ENCODE assay signal across 13 cellular contexts in genomic region chrX:30283456-30284200, GRCh38. TPM values are rescaled to one million over a fixed set of nuclear protein-coding genes. Genes with fewer than 3 reads are reported as not detected.
DNase-seq lines count a peak whose midpoint lies in the region; FAIRE-seq and TF ChIP-seq lines count a peak whose summit lies in the region.
"Had no signal": no experiment of that assay in that cellular context is flagged by ENCODE, and none has a peak within 500 bp of the region (broad histone marks: within the 10 kb centered on the region; RNA-seq: fewer than 3 reads in every experiment).

No MANE protein-coding gene starts in this region.

- H3K27ac ChIP-seq in adrenal gland: peak overlapping the region; percentile 30 to 77 (median 74)
- peak overlapping the region; percentile 44 for H3K27ac ChIP-seq in keratinocyte (ENCODE audit: control insufficient read depth, insufficient read depth, low read length)
- H3K27ac ChIP-seq: upper lobe of left lung had no signal

- H3K36me3 ChIP-seq in adrenal gland (replicated peaks in 1 of 2): no peaks in the 10 kb centered on the region
- H3K36me3 ChIP-seq in keratinocyte (ENCODE audit: control insufficient read depth in 2 of 2, extremely low read depth in 1 of 2, insufficient read depth in 2 of 2, low read length in 2 of 2): no peaks in the 10 kb centered on the region
- H3K36me3 ChIP-seq: HAP-1, upper lobe of left lung had no signal

- H3K27me3 Mint-ChIP-seq in progenitor cell of endocrine pancreas: no peaks in the 10 kb centered on the region
- H3K27me3 Mint-ChIP-seq in activated T-helper 1 cell treated with anti-CD3 and anti-CD28 coated beads, Interleukin-12 subunit alpha, Interleukin-12 subunit beta, Interleukin-2, Interleukin-4 antibody, amounts not matched to agents 30 ng/mL and 10 ng/mL and 1 ng/mL, durations not matched to agents 14 hours and 24 hours and 36 hours (ENCODE audit: insufficient read depth): no peaks in the 10 kb centered on the region

- H3K36me3 Mint-ChIP-seq in progenitor cell of endocrine pancreas (ENCODE audit: insufficient read depth): no peaks in the 10 kb centered on the region
- H3K36me3 Mint-ChIP-seq in activated T-helper 1 cell treated with anti-CD3 and anti-CD28 coated beads, Interleukin-12 subunit alpha, Interleukin-12 subunit beta, Interleukin-2, Interleukin-4 antibody, amounts not matched to agents 30 ng/mL and 10 ng/mL and 1 ng/mL, durations not matched to agents 14 hours and 24 hours and 36 hours (ENCODE audit: low read depth): no peaks in the 10 kb centered on the region

- WGBS in adrenal gland, 4 donors: 52 to 68% (median 58%) methylated on average over 3 of the region's 3 CpGs

- H2AFZ ChIP-seq in keratinocyte (ENCODE audit: control insufficient read depth, low read length): no peak overlapping the region

- dilution Hi-C loops in keratinocyte (cut with MboI; ENCODE audit: extremely low pct_ligation_motif_present, low sequenced_read_pairs): no loop called here

- H3K4me2 ChIP-seq in keratinocyte (ENCODE audit: control insufficient read depth, extremely low read depth, insufficient read depth, low read depth, low read length): no peak overlapping the region

- H3K9me3 ChIP-seq in adrenal gland (replicated peaks in 1 of 3) (no peaks in the 10 kb centered on the region), keratinocyte (ENCODE audit: control insufficient read depth, low read depth, low read length) (no peaks in the 10 kb centered on the region)
- H3K9me3 ChIP-seq: HAP-1, upper lobe of left lung had no signal

- H3K4me3 ChIP-seq in AG10803 (ENCODE audit: low read length) (no peak overlapping the region), adrenal gland (no peak overlapping the region), keratinocyte (ENCODE audit: control insufficient read depth in 2 of 3, extremely low read depth in 1 of 3, insufficient read depth in 2 of 3, low read depth in 1 of 3, low read length in 3 of 3) (no peak overlapping the region)
- H3K4me3 ChIP-seq: HAP-1, upper lobe of left lung had no signal

- H3K9me1 ChIP-seq in keratinocyte (ENCODE audit: control insufficient read depth, extremely low read depth, insufficient read depth, low read length): no peaks in the 10 kb centered on the region

- TF ChIP-seq POLR2A in adrenal gland (IDR thresholded peaks at IDR 0.05): peak in 1 of 2 donors; percentile 23

- intact Hi-C loops in adrenal gland (cut with DNase I): no loop called here
- intact Hi-C loops in activated T-helper 1 cell treated with anti-CD3 and anti-CD28 coated beads, Interleukin-12 subunit alpha, Interleukin-12 subunit beta, Interleukin-2, Interleukin-4 antibody, amounts not matched to agents 30 ng/mL and 10 ng/mL and 1 ng/mL, durations not matched to agents 14 hours and 24 hours and 36 hours (cut with micrococcal nuclease): no loop called here

- H3K4me1 ChIP-seq in adrenal gland (replicated peaks in 1 of 2) (peaks cover 7% of the 10 kb centered on the region in 2 donors), keratinocyte (ENCODE audit: control insufficient read depth, extremely low read depth, insufficient read depth, low read length) (peaks cover 5% of the 10 kb centered on the region)
- H3K4me1 ChIP-seq: HAP-1, upper lobe of left lung had no signal

- H3K4me1 Mint-ChIP-seq in progenitor cell of endocrine pancreas (ENCODE audit: low read depth): peaks cover 8% of the 10 kb centered on the region
- H3K4me1 Mint-ChIP-seq in activated T-helper 1 cell treated with anti-CD3 and anti-CD28 coated beads, Interleukin-12 subunit alpha, Interleukin-12 subunit beta, Interleukin-2, Interleukin-4 antibody, amounts not matched to agents 30 ng/mL and 10 ng/mL and 1 ng/mL, durations not matched to agents 14 hours and 24 hours and 36 hours (ENCODE audit: low read depth): no peaks in the 10 kb centered on the region

- FAIRE-seq in keratinocyte (lab: Jason Lieb, UNC): peak; percentile 58
- FAIRE-seq: endometrium, small intestine had no signal

- peak; percentile 82 for DNase-seq in AG10803 (ENCODE audit: low read depth)
- peak; percentile 72 for DNase-seq in HS-5 (ENCODE audit: low read depth)
- peak; percentile 26 to 64 (median 41) for DNase-seq in adrenal gland
- peak; percentile 32 for DNase-seq in keratinocyte (ENCODE audit: low read depth, low spot score)
- DNase-seq in progenitor cell of endocrine pancreas (ENCODE audit: low spot score, unreplicated experiment): no peak
- DNase-seq in activated CD8-positive, alpha-beta memory T cell treated with anti-CD3 and anti-CD28 coated beads, Interleukin-2, amount 50 U/mL, for 48 hours: no peak
- no peak for DNase-seq in activated T-helper 1 cell treated with anti-CD3 and anti-CD28 coated beads, Interleukin-12 subunit alpha, Interleukin-12 subunit beta, Interleukin-2, Interleukin-4 antibody, amounts not matched to agents 30 ng/mL and 10 ng/mL and 1 ng/mL, durations not matched to agents 14 hours and 24 hours and 36 hours (ENCODE audit: low spot score)
- no peak for DNase-seq in stimulated activated CD4-positive, alpha-beta T cell treated with anti-CD3 and anti-CD28 coated beads, Interleukin-4, amount 100 ng/mL, for 1 hour
- DNase-seq: activated CD4-positive, alpha-beta T cell treated with anti-CD3 and anti-CD28 coated beads, Interleukin-2, amount 50 U/mL, for 1 hour; small intestine; upper lobe of left lung had no signal

- H4K20me1 ChIP-seq in keratinocyte (ENCODE audit: control insufficient read depth, extremely low read depth, insufficient read depth, low read length): no peaks in the 10 kb centered on the region

- no peak for TF ChIP-seq CTCF in AG10803 (conservative IDR thresholded peaks at IDR 0.05; ENCODE audit: low read length)
- no peak for TF ChIP-seq CTCF in adrenal gland (IDR thresholded peaks at IDR 0.05)
- no peak for TF ChIP-seq CTCF in keratinocyte (optimal IDR thresholded peaks at IDR 0.05 in 1 of 3, IDR thresholded peaks at IDR 0.05 in 1 of 3, conservative IDR thresholded peaks at IDR 0.05 in 1 of 3; ENCODE audit: extremely low read depth in 1 of 3, insufficient read depth in 2 of 3, low read length in 3 of 3)
- TF ChIP-seq CTCF in progenitor cell of endocrine pancreas (IDR thresholded peaks at IDR 0.05; ENCODE audit: unreplicated experiment): no peak

- H3K27ac Mint-ChIP-seq in progenitor cell of endocrine pancreas: no peak overlapping the region
- no peak overlapping the region for H3K27ac Mint-ChIP-seq in activated T-helper 1 cell treated with anti-CD3 and anti-CD28 coated beads, Interleukin-12 subunit alpha, Interleukin-12 subunit beta, Interleukin-2, Interleukin-4 antibody, amounts not matched to agents 30 ng/mL and 10 ng/mL and 1 ng/mL, durations not matched to agents 14 hours and 24 hours and 36 hours

- H3K79me2 ChIP-seq in keratinocyte (ENCODE audit: control insufficient read depth, insufficient read depth, low read length): no peaks in the 10 kb centered on the region

- H3K27me3 ChIP-seq in adrenal gland: no peaks in the 10 kb centered on the region
- no peaks in the 10 kb centered on the region for H3K27me3 ChIP-seq in keratinocyte (ENCODE audit: control insufficient read depth, extremely low read depth, insufficient read depth, low read length)
- H3K27me3 ChIP-seq: upper lobe of left lung had no signal

- H3K4me3 Mint-ChIP-seq in progenitor cell of endocrine pancreas (ENCODE audit: low read depth): no peak overlapping the region
- H3K4me3 Mint-ChIP-seq in activated T-helper 1 cell treated with anti-CD3 and anti-CD28 coated beads, Interleukin-12 subunit alpha, Interleukin-12 subunit beta, Interleukin-2, Interleukin-4 antibody, amounts not matched to agents 30 ng/mL and 10 ng/mL and 1 ng/mL, durations not matched to agents 14 hours and 24 hours and 36 hours: no peak overlapping the region

- H3K9ac ChIP-seq in keratinocyte (ENCODE audit: control insufficient read depth, extremely low read depth, insufficient read depth, low read length): no peak overlapping the region

- no peaks in the 10 kb centered on the region for H3K9me3 Mint-ChIP-seq in progenitor cell of endocrine pancreas (ENCODE audit: low read depth)
- H3K9me3 Mint-ChIP-seq in activated T-helper 1 cell treated with anti-CD3 and anti-CD28 coated beads, Interleukin-12 subunit alpha, Interleukin-12 subunit beta, Interleukin-2, Interleukin-4 antibody, amounts not matched to agents 30 ng/mL and 10 ng/mL and 1 ng/mL, durations not matched to agents 14 hours and 24 hours and 36 hours: no peaks in the 10 kb centered on the region

RNA-seq across cellular contexts. Expression of gene NR0B1, which starts 25.6 kb away (rescaled TPM):
- total RNA-seq in adrenal gland (10 to 100 TPM in 7 of 8 donors, 1 to 10 TPM in 1; 5.4 to 77.4 (median 44.7) TPM), progenitor cell of endocrine pancreas (0.86 and 1.2 TPM in 2 replicates)
- polyA plus RNA-seq in adrenal gland (10 to 100 TPM; 13.1 to 36.5 (median 29.1) TPM), keratinocyte (not detected in 3 replicates)
- not detected for polyA plus RNA-seq in keratinocyte (2011; ENCODE audit: low read depth)
- not detected in 2 replicates for polyA plus RNA-seq in keratinocyte (2011; cell fraction: cytosol; rRNA removed)
- polyA plus RNA-seq in keratinocyte (2011; cell fraction: nucleus; rRNA removed): not detected in 2 replicates
- not detected in 2 replicates for polyA plus RNA-seq in keratinocyte (2012; ENCODE audit: low replicate concordance)
- polyA minus RNA-seq in keratinocyte: not detected in 3 replicates
- polyA minus RNA-seq in keratinocyte (2011; cell fraction: cytosol; rRNA and poly(A)+ RNA removed): not detected
- not detected in 2 replicates for polyA minus RNA-seq in keratinocyte (2011; cell fraction: nucleus; rRNA and poly(A)+ RNA removed)
- total RNA-seq in activated T-helper 1 cell treated with anti-CD3 and anti-CD28 coated beads, Interleukin-12 subunit alpha, Interleukin-12 subunit beta, Interleukin-2, Interleukin-4 antibody, amounts not matched to agents 30 ng/mL and 10 ng/mL and 1 ng/mL, durations not matched to agents 14 hours and 24 hours and 36 hours: not detected in 2 replicates
- total RNA-seq: upper lobe of left lung had no signal
- polyA plus RNA-seq: small intestine had no signal

RNA-seq across cellular contexts. Expression of gene MAGEB1, which starts 36.7 kb away (rescaled TPM):
- not detected for total RNA-seq in adrenal gland
- not detected for polyA plus RNA-seq in adrenal gland
- not detected in 3 replicates for polyA plus RNA-seq in keratinocyte
- not detected for polyA plus RNA-seq in keratinocyte (2011; ENCODE audit: low read depth)
- not detected in 2 replicates for polyA plus RNA-seq in keratinocyte (2011; cell fraction: cytosol; rRNA removed)
- polyA plus RNA-seq in keratinocyte (2011; cell fraction: nucleus; rRNA removed): not detected in 2 replicates
- not detected in 2 replicates for polyA plus RNA-seq in keratinocyte (2012; ENCODE audit: low replicate concordance)
- 0.16 TPM in 1 of 3 replicates, not detected in the others for polyA minus RNA-seq in keratinocyte
- polyA minus RNA-seq in keratinocyte (2011; cell fraction: cytosol; rRNA and poly(A)+ RNA removed): not detected
- polyA minus RNA-seq in keratinocyte (2011; cell fraction: nucleus; rRNA and poly(A)+ RNA removed): not detected in 2 replicates
- not detected in 2 replicates for total RNA-seq in progenitor cell of endocrine pancreas
- total RNA-seq in activated T-helper 1 cell treated with anti-CD3 and anti-CD28 coated beads, Interleukin-12 subunit alpha, Interleukin-12 subunit beta, Interleukin-2, Interleukin-4 antibody, amounts not matched to agents 30 ng/mL and 10 ng/mL and 1 ng/mL, durations not matched to agents 14 hours and 24 hours and 36 hours: not detected in 2 replicates
- total RNA-seq: upper lobe of left lung had no signal
- polyA plus RNA-seq: small intestine had no signal

RNA-seq across cellular contexts. Expression of gene MAGEB4, which starts 41.8 kb away (rescaled TPM):
- total RNA-seq in adrenal gland (not detected), progenitor cell of endocrine pancreas (not detected in 2 replicates)
- polyA plus RNA-seq in adrenal gland (not detected), keratinocyte (not detected in 3 replicates)
- polyA plus RNA-seq in keratinocyte (2011; ENCODE audit: low read depth): not detected
- polyA plus RNA-seq in keratinocyte (2011; cell fraction: cytosol; rRNA removed): not detected in 2 replicates
- not detected in 2 replicates for polyA plus RNA-seq in keratinocyte (2011; cell fraction: nucleus; rRNA removed)
- polyA plus RNA-seq in keratinocyte (2012; ENCODE audit: low replicate concordance): not detected in 2 replicates
- polyA minus RNA-seq in keratinocyte: not detected in 3 replicates
- polyA minus RNA-seq in keratinocyte (2011; cell fraction: cytosol; rRNA and poly(A)+ RNA removed): not detected
- polyA minus RNA-seq in keratinocyte (2011; cell fraction: nucleus; rRNA and poly(A)+ RNA removed): not detected in 2 replicates
- total RNA-seq in activated T-helper 1 cell treated with anti-CD3 and anti-CD28 coated beads, Interleukin-12 subunit alpha, Interleukin-12 subunit beta, Interleukin-2, Interleukin-4 antibody, amounts not matched to agents 30 ng/mL and 10 ng/mL and 1 ng/mL, durations not matched to agents 14 hours and 24 hours and 36 hours: not detected in 2 replicates
- total RNA-seq: upper lobe of left lung had no signal
- polyA plus RNA-seq: small intestine had no signal

RNA-seq across cellular contexts. Expression of gene MAGEB3, which starts 53.2 kb away (rescaled TPM):
- total RNA-seq in adrenal gland (under 1 TPM in 1 of 8 donors, not detected in 7; 0.71 TPM), progenitor cell of endocrine pancreas (0.26 and 0.51 TPM in 2 replicates)
- polyA plus RNA-seq in adrenal gland (under 1 TPM in 1 of 3 donors, not detected in 2; 0.03 TPM), keratinocyte (not detected in 3 replicates)
- not detected for polyA plus RNA-seq in keratinocyte (2011; ENCODE audit: low read depth)
- not detected in 2 replicates for polyA plus RNA-seq in keratinocyte (2011; cell fraction: cytosol; rRNA removed)
- polyA plus RNA-seq in keratinocyte (2011; cell fraction: nucleus; rRNA removed): not detected in 2 replicates
- not detected in 2 replicates for polyA plus RNA-seq in keratinocyte (2012; ENCODE audit: low replicate concordance)
- not detected in 3 replicates for polyA minus RNA-seq in keratinocyte
- not detected for polyA minus RNA-seq in keratinocyte (2011; cell fraction: cytosol; rRNA and poly(A)+ RNA removed)
- polyA minus RNA-seq in keratinocyte (2011; cell fraction: nucleus; rRNA and poly(A)+ RNA removed): not detected in 2 replicates
- not detected in 2 replicates for total RNA-seq in activated T-helper 1 cell treated with anti-CD3 and anti-CD28 coated beads, Interleukin-12 subunit alpha, Interleukin-12 subunit beta, Interleukin-2, Interleukin-4 antibody, amounts not matched to agents 30 ng/mL and 10 ng/mL and 1 ng/mL, durations not matched to agents 14 hours and 24 hours and 36 hours
- total RNA-seq: upper lobe of left lung had no signal
- polyA plus RNA-seq: small intestine had no signal

Comparison
In these comparisons a context has a peak if more than half of its experiments do, and no peak if none do; other contexts are left out.
1. DNase-seq: peak in AG10803 (single experiment), HS-5 (single experiment), adrenal gland (7 of 7) and keratinocyte (single experiment); none in progenitor cell of endocrine pancreas (single experiment), activated CD8-positive, alpha-beta memory T cell treated with anti-CD3 and anti-CD28 coated beads, Interleukin-2, amount 50 U/mL, for 48 hours (single experiment), activated T-helper 1 cell treated with anti-CD3 and anti-CD28 coated beads, Interleukin-12 subunit alpha, Interleukin-12 subunit beta, Interleukin-2, Interleukin-4 antibody, amounts not matched to agents 30 ng/mL and 10 ng/mL and 1 ng/mL, durations not matched to agents 14 hours and 24 hours and 36 hours (single experiment) and stimulated activated CD4-positive, alpha-beta T cell treated with anti-CD3 and anti-CD28 coated beads, Interleukin-4, amount 100 ng/mL, for 1 hour (single experiment).